Comparison of ENCODE assay signal across 2 cellular contexts in the genomic region with DNA sequence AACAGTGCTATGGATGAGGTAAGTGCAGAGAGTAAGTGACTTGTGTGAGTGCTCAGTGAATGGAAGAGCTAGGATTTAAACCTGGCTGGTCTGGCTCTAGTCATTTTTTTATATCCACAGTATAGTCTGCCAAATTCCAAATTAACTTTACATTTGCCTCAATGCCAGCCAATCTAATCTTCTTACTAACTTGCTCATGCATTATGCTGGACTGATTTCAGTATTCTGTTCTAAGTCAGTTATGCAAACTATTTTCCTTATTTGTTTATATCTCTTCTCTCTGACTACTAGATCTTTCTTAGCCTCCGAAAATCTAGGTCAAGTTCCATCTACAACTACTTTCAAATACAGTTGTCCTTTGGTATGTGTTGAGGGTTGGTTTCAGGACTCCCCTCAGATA.
TF ChIP-seq lines count a peak whose summit lies in the region.

No MANE protein-coding gene starts in this region.

TF ChIP-seq in SK-N-SH treated with all-trans-retinoic acid at 6 μM for 48 hours, 23 proteins besides CTCF, POLR2A, EP300 and RAD21 (continued from another document):
- TF ChIP-seq, protein P1, sequence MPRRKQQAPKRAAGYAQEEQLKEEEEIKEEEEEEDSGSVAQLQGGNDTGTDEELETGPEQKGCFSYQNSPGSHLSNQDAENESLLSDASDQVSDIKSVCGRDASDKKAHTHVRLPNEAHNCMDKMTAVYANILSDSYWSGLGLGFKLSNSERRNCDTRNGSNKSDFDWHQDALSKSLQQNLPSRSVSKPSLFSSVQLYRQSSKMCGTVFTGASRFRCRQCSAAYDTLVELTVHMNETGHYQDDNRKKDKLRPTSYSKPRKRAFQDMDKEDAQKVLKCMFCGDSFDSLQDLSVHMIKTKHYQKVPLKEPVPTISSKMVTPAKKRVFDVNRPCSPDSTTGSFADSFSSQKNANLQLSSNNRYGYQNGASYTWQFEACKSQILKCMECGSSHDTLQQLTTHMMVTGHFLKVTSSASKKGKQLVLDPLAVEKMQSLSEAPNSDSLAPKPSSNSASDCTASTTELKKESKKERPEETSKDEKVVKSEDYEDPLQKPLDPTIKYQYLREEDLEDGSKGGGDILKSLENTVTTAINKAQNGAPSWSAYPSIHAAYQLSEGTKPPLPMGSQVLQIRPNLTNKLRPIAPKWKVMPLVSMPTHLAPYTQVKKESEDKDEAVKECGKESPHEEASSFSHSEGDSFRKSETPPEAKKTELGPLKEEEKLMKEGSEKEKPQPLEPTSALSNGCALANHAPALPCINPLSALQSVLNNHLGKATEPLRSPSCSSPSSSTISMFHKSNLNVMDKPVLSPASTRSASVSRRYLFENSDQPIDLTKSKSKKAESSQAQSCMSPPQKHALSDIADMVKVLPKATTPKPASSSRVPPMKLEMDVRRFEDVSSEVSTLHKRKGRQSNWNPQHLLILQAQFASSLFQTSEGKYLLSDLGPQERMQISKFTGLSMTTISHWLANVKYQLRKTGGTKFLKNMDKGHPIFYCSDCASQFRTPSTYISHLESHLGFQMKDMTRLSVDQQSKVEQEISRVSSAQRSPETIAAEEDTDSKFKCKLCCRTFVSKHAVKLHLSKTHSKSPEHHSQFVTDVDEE (CRISPR knock-in tag; IDR thresholded peaks at IDR 0.05): no peak
- TF ChIP-seq SNAI2 (CRISPR knock-in tag; IDR thresholded peaks at IDR 0.05) (no peak), ZFP3 (CRISPR knock-in tag; IDR thresholded peaks at IDR 0.05) (no peak), ZNF8 (CRISPR knock-in tag; IDR thresholded peaks at IDR 0.05) (no peak), ESRRG (CRISPR knock-in tag; IDR thresholded peaks at IDR 0.05) (no peak), OSR1 (CRISPR knock-in tag; IDR thresholded peaks at IDR 0.05) (no peak), TOX (CRISPR knock-in tag; IDR thresholded peaks at IDR 0.05; ENCODE audit: borderline replicate concordance) (no peak), CSDC2 (CRISPR knock-in tag; IDR thresholded peaks at IDR 0.05) (no peak), ZNF70 (CRISPR knock-in tag; IDR thresholded peaks at IDR 0.05) (no peak)

TF ChIP-seq in SK-N-SH, 30 proteins besides CTCF, POLR2A, EP300 and RAD21 (continued from another document):
- no peak for TF ChIP-seq YY1 (IDR thresholded peaks at IDR 0.05; ENCODE audit: low read depth)
- no peak for TF ChIP-seq FOXJ3 (CRISPR knock-in tag; IDR thresholded peaks at IDR 0.05)
- TF ChIP-seq SIN3A (IDR thresholded peaks at IDR 0.05; ENCODE audit: borderline replicate concordance, low read depth, low read length): no peak
- no peak for TF ChIP-seq GATA2 (CRISPR knock-in tag; IDR thresholded peaks at IDR 0.05)
- TF ChIP-seq RCOR1 (IDR thresholded peaks at IDR 0.05; ENCODE audit: low read length): no peak
- TF ChIP-seq POLR2AphosphoS5 (IDR thresholded peaks at IDR 0.05; ENCODE audit: low read depth, low read length): no peak
- TF ChIP-seq, protein P2, sequence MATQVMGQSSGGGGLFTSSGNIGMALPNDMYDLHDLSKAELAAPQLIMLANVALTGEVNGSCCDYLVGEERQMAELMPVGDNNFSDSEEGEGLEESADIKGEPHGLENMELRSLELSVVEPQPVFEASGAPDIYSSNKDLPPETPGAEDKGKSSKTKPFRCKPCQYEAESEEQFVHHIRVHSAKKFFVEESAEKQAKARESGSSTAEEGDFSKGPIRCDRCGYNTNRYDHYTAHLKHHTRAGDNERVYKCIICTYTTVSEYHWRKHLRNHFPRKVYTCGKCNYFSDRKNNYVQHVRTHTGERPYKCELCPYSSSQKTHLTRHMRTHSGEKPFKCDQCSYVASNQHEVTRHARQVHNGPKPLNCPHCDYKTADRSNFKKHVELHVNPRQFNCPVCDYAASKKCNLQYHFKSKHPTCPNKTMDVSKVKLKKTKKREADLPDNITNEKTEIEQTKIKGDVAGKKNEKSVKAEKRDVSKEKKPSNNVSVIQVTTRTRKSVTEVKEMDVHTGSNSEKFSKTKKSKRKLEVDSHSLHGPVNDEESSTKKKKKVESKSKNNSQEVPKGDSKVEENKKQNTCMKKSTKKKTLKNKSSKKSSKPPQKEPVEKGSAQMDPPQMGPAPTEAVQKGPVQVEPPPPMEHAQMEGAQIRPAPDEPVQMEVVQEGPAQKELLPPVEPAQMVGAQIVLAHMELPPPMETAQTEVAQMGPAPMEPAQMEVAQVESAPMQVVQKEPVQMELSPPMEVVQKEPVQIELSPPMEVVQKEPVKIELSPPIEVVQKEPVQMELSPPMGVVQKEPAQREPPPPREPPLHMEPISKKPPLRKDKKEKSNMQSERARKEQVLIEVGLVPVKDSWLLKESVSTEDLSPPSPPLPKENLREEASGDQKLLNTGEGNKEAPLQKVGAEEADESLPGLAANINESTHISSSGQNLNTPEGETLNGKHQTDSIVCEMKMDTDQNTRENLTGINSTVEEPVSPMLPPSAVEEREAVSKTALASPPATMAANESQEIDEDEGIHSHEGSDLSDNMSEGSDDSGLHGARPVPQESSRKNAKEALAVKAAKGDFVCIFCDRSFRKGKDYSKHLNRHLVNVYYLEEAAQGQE (IDR thresholded peaks at IDR 0.05; ENCODE audit: low read depth, low read length): no peak
- TF ChIP-seq CHD2 (IDR thresholded peaks at IDR 0.05; ENCODE audit: low read length, partially characterized antibody): no peak
